In genomic region chr7:116779222-116779621, GRCh38 we compare ENCODE assay signal across 25 cellular contexts.
"Had no signal": no experiment of that assay in that cellular context is flagged by ENCODE, and none has a peak within 500 bp of the region (broad histone marks: within the 10 kb centered on the region; RNA-seq: fewer than 3 reads in every experiment).

No MANE protein-coding gene starts in this region.

- H3K9me3 Mint-ChIP-seq: activated naive CD4-positive, alpha-beta T cell treated with anti-CD3 and anti-CD28 coated beads, Interleukin-2, amount 50 U/mL, for 72 hours; activated T-cell treated with anti-CD3 and anti-CD28 coated beads, Interleukin-2, amount 50 U/mL, for 24 hours; activated T-helper 17 cell treated with anti-CD3 and anti-CD28 coated beads, Interleukin-2, amount 50 U/mL, for 72 hours; dendritic cell treated with granulocyte-macrophage colony-stimulating factor and Interleukin-4, amounts not matched to agents 40 ng/mL and 50 ng/mL, for 4 days; natural killer cell treated with Interleukin-12 subunit alpha and Interleukin-12 subunit beta and Interleukin-15 and Interleukin-18, amount 100 ng/mL, for 72 hours; stimulated activated naive CD8-positive, alpha-beta T cell treated with anti-CD3 and anti-CD28 coated beads, Interleukin-15, Interleukin-2, amounts not matched to agents 100 ng/mL and 50 ng/mL, for 24 hours had no signal

- ATAC-seq: activated naive CD4-positive, alpha-beta T cell treated with anti-CD3 and anti-CD28 coated beads, Interleukin-2, amount 50 U/mL, for 72 hours; activated T-helper 17 cell treated with anti-CD3 and anti-CD28 coated beads, Interleukin-2, amount 50 U/mL, for 72 hours; gastrocnemius medialis; left ventricle myocardium superior; natural killer cell treated with Interleukin-12 subunit alpha and Interleukin-12 subunit beta and Interleukin-15 and Interleukin-18, amount 100 ng/mL, for 72 hours; upper lobe of right lung had no signal

- H3K4me3 Mint-ChIP-seq: activated T-cell treated with anti-CD3 and anti-CD28 coated beads, Interleukin-2, amount 50 U/mL, for 24 hours; activated T-helper 17 cell treated with anti-CD3 and anti-CD28 coated beads, Interleukin-2, amount 50 U/mL, for 72 hours; brain; dendritic cell treated with granulocyte-macrophage colony-stimulating factor and Interleukin-4, amounts not matched to agents 40 ng/mL and 50 ng/mL, for 4 days; natural killer cell treated with Interleukin-12 subunit alpha and Interleukin-12 subunit beta and Interleukin-15 and Interleukin-18, amount 100 ng/mL, for 72 hours; stimulated activated naive CD8-positive, alpha-beta T cell treated with anti-CD3 and anti-CD28 coated beads, Interleukin-15, Interleukin-2, amounts not matched to agents 100 ng/mL and 50 ng/mL, for 24 hours had no signal

- H3K36me3 Mint-ChIP-seq: activated naive CD4-positive, alpha-beta T cell treated with anti-CD3 and anti-CD28 coated beads, Interleukin-2, amount 50 U/mL, for 72 hours; brain; natural killer cell treated with Interleukin-12 subunit alpha and Interleukin-12 subunit beta and Interleukin-15 and Interleukin-18, amount 100 ng/mL, for 72 hours had no signal

- DNase-seq: activated CD4-positive, alpha-beta T cell treated with anti-CD3 and anti-CD28 coated beads for 1 hour; activated CD4-positive, alpha-beta T cell treated with anti-CD3 and anti-CD28 coated beads, Interleukin-2, amount 50 U/mL, for 1 hour; activated CD8-positive, alpha-beta memory T cell treated with anti-CD3 and anti-CD28 coated beads, Interleukin-2, amount 50 U/mL, for 4 hours; activated T-cell treated with anti-CD3 and anti-CD28 coated beads, Interleukin-2, amount 50 U/mL, for 24 hours; aorta; effector CD4-positive, alpha-beta T cell; gastrocnemius medialis; head of caudate nucleus; left ventricle myocardium superior; mammary epithelial cell; midbrain; ovary; stimulated activated CD4-positive, alpha-beta T cell treated with anti-CD3 and anti-CD28 coated beads, Interleukin-4, amount 100 ng/mL, for 4 hours; substantia nigra; thyroid gland; upper lobe of right lung had no signal

- H3K27ac Mint-ChIP-seq: activated T-cell treated with anti-CD3 and anti-CD28 coated beads, Interleukin-2, amount 50 U/mL, for 24 hours; activated T-helper 17 cell treated with anti-CD3 and anti-CD28 coated beads, Interleukin-2, amount 50 U/mL, for 72 hours; brain; dendritic cell treated with granulocyte-macrophage colony-stimulating factor and Interleukin-4, amounts not matched to agents 40 ng/mL and 50 ng/mL, for 4 days; natural killer cell treated with Interleukin-12 subunit alpha and Interleukin-12 subunit beta and Interleukin-15 and Interleukin-18, amount 100 ng/mL, for 72 hours; stimulated activated naive CD8-positive, alpha-beta T cell treated with anti-CD3 and anti-CD28 coated beads, Interleukin-15, Interleukin-2, amounts not matched to agents 100 ng/mL and 50 ng/mL, for 24 hours had no signal

- H3K4me1 ChIP-seq: prostate gland had no signal

- H3K27me3 ChIP-seq: gastrocnemius medialis, neutrophil, ovary, right atrium auricular region, thyroid gland, upper lobe of right lung had no signal

- H3K36me3 ChIP-seq: neutrophil, ovary, prostate gland, right atrium auricular region, thyroid gland, upper lobe of right lung had no signal

- H3K27me3 Mint-ChIP-seq: dendritic cell treated with granulocyte-macrophage colony-stimulating factor and Interleukin-4, amounts not matched to agents 40 ng/mL and 50 ng/mL, for 4 days; natural killer cell treated with Interleukin-12 subunit alpha and Interleukin-12 subunit beta and Interleukin-15 and Interleukin-18, amount 100 ng/mL, for 72 hours had no signal

- H3K4me1 Mint-ChIP-seq: activated T-helper 17 cell treated with anti-CD3 and anti-CD28 coated beads, Interleukin-2, amount 50 U/mL, for 72 hours had no signal

- H3K4me3 ChIP-seq: gastrocnemius medialis, ovary, prostate gland, right atrium auricular region, thyroid gland, upper lobe of right lung had no signal

- H3K27ac ChIP-seq: neutrophil, ovary, prostate gland, right atrium auricular region, upper lobe of right lung had no signal

- H3K9me3 ChIP-seq: gastrocnemius medialis, neutrophil, ovary, prostate gland, right atrium auricular region, thyroid gland, upper lobe of right lung had no signal
